Comparison of ENCODE assay signal across 8 cellular contexts in genomic region chr3:137105277-137105977, GRCh38.
DNase-seq lines count a peak whose midpoint lies in the region; ATAC-seq, FAIRE-seq and TF ChIP-seq lines count a peak whose summit lies in the region.

No MANE protein-coding gene starts in this region.

- WGBS in mesendoderm (ENCODE audit: extremely low coverage, insufficient coverage, low lambda C conversion rate) = 100% methylated on average over 1 of the region's 10 CpGs

- TF ChIP-seq CTCF in RWPE2 (IDR thresholded peaks at IDR 0.05; ENCODE audit: poor library complexity, severe bottlenecking) = peak; percentile 76

- no peak overlapping the region for H2BK120ac ChIP-seq in mesendoderm (ENCODE audit: low read depth, low read length)

- no peak overlapping the region for H2BK15ac ChIP-seq in mesendoderm (replicated peaks; ENCODE audit: low read depth)

- no peaks in the 10 kb centered on the region for H3K79me2 ChIP-seq in mesendoderm (ENCODE audit: control insufficient read depth, insufficient read depth, low read length)

- no peak overlapping the region for H3K4me2 ChIP-seq in mesendoderm (ENCODE audit: low read length)

- FAIRE-seq in GM19239 (lab: Jason Lieb, UNC) = peak; percentile 68
- FAIRE-seq in endometrium (lab: Jason Lieb, UNC) = peak; percentile 93

- peaks cover 15% of the 10 kb centered on the region for H3K27me3 ChIP-seq in RWPE2 (ENCODE audit: insufficient read depth, poor library complexity, severe bottlenecking)
- no peaks in the 10 kb centered on the region for H3K27me3 ChIP-seq in mesendoderm (ENCODE audit: insufficient read depth, low read length, poor library complexity)

- H4K5ac ChIP-seq in mesendoderm (ENCODE audit: low read length) = no peak overlapping the region

- H3K18ac ChIP-seq in mesendoderm (ENCODE audit: low read length) = peak overlapping the region; percentile 44

- H2BK5ac ChIP-seq in mesendoderm (ENCODE audit: low read length) = no peak overlapping the region

- H3K9me3 ChIP-seq in RWPE2 (ENCODE audit: severe bottlenecking) = no peaks in the 10 kb centered on the region

- peak; percentile 71 for ATAC-seq in RWPE2 (ENCODE audit: low read depth)
- ATAC-seq in HG02981 (IDR thresholded peaks at IDR 0.05; ENCODE audit: unreplicated experiment) = no peak

- H3K4me1 ChIP-seq in RWPE2 (ENCODE audit: insufficient read depth, poor library complexity, severe bottlenecking) = no peaks in the 10 kb centered on the region
- H3K4me1 ChIP-seq in mesendoderm (ENCODE audit: control insufficient read depth, low read depth, low read length) = no peaks in the 10 kb centered on the region

- peak overlapping the region; percentile 27 for H3K9ac ChIP-seq in mesendoderm (ENCODE audit: low read length)

- H3K4me3 ChIP-seq in RWPE2 (ENCODE audit: severe bottlenecking) (no peak overlapping the region), mesendoderm (ENCODE audit: low read length) (no peak overlapping the region)

- H3K79me1 ChIP-seq in mesendoderm (ENCODE audit: low read length) = no peaks in the 10 kb centered on the region

- no peak overlapping the region for H3K23ac ChIP-seq in mesendoderm (ENCODE audit: low read length)

- no peaks in the 10 kb centered on the region for H3K36me3 ChIP-seq in RWPE2 (ENCODE audit: low read depth)
- H3K36me3 ChIP-seq in mesendoderm (ENCODE audit: control insufficient read depth, insufficient read depth, low read length) = no peaks in the 10 kb centered on the region

- no peak overlapping the region for H3K27ac ChIP-seq in RWPE2 (ENCODE audit: poor library complexity, severe bottlenecking)
- no peak overlapping the region for H3K27ac ChIP-seq in mesendoderm (ENCODE audit: low read depth, low read length)

- no peak overlapping the region for H3K4ac ChIP-seq in mesendoderm (ENCODE audit: low read depth, low read length)

- no peak overlapping the region for H3K56ac ChIP-seq in mesendoderm (ENCODE audit: low read length)

- H4K8ac ChIP-seq in mesendoderm (ENCODE audit: low read depth, low read length) = no peak overlapping the region

- no peak overlapping the region for H2AK5ac ChIP-seq in mesendoderm (ENCODE audit: low read length)

- DNase-seq in COLO668 (lab: John Stamatoyannopoulos, UW; ENCODE audit: unreplicated experiment) (peak; percentile 10), GM19239 (ENCODE audit: insufficient read length, low spot score) (peak; percentile 7), MV-4-11 (lab: John Stamatoyannopoulos, UW) (peak; percentile 71), RWPE2 (ENCODE audit: low spot score) (no peak), mesendoderm (peak; percentile 83)
- no peak for DNase-seq in activated CD8-positive, alpha-beta memory T cell treated with anti-CD3 and anti-CD28 coated beads for 24 hours

Comparison
In these comparisons a context has a peak if more than half of its experiments do, and no peak if none do; other contexts are left out.
1. DNase-seq: peak in COLO668 (single experiment), GM19239 (single experiment), MV-4-11 (single experiment) and mesendoderm (single experiment); none in RWPE2 (single experiment) and activated CD8-positive, alpha-beta memory T cell treated with anti-CD3 and anti-CD28 coated beads for 24 hours (single experiment).